ENCODE assay signal across 16 cellular contexts in the genomic region with DNA sequence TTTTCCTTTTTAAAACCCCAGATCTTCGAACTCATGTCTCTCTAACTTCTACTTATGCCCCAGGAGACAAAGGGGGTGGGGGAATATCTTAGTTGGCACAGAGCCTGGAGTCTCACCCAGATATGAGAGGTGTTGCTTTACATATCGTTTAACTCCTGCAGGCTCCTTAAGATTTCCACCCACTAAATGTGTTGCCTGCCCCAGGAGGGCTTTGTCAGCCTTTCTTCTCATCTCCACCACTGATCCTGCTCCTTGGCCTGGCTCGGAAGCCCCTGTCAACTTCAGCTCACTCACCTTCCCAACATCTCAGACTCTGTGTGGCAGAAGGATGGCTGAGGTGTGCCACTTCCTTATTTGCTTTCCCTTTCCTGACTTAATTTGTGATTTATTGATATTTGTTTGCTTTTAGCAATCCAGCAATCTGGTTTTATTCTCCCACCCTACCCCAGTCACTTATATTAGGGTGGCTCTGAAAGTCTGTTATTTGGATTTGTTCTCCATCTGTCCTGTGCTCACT.
DNase-seq lines count a peak whose midpoint lies in the region; ATAC-seq and TF ChIP-seq lines count a peak whose summit lies in the region.
"Had no signal": no experiment of that assay in that cellular context is flagged by ENCODE, and none has a peak within 500 bp of the region (broad histone marks: within the 10 kb centered on the region; RNA-seq: fewer than 3 reads in every experiment).

No MANE protein-coding gene starts in this region.

- H3K27me3 ChIP-seq in right cardiac atrium (ENCODE audit: control insufficient read depth, insufficient read depth) = no peaks in the 10 kb centered on the region
- H3K27me3 ChIP-seq: BE2C had no signal

- no peak for ATAC-seq in Right ventricle myocardium inferior
- ATAC-seq in right cardiac atrium = no peak
- ATAC-seq in HG02938 (IDR thresholded peaks at IDR 0.05; ENCODE audit: unreplicated experiment) = no peak
- ATAC-seq in HG03196 (IDR thresholded peaks at IDR 0.05; ENCODE audit: unreplicated experiment) = no peak
- ATAC-seq: CD8-positive, alpha-beta T cell; HepG2 had no signal

- H3K9me3 ChIP-seq in right cardiac atrium (ENCODE audit: control insufficient read depth, low read length) = no peaks in the 10 kb centered on the region
- H3K9me3 ChIP-seq: BE2C had no signal

- no peak for TF ChIP-seq CTCF in VCaP (conservative IDR thresholded peaks at IDR 0.05)

- DNase-seq in Right ventricle myocardium inferior (ENCODE audit: missing footprints) (peak; percentile 15), right cardiac atrium (no peak), NCI-H1694 treated with DMSO at 0.1 percent for 48 hours (lab: John Stamatoyannopoulos, UW) (peak; percentile 59), AG20443 (ENCODE audit: low spot score) (no peak)
- DNase-seq: BE2C; CD8-positive, alpha-beta T cell; NCI-H1092; NCI-H2081 treated with DMSO at 0.1 percent for 48 hours; NCI-H510A; T-helper 1 cell had no signal

- no peak overlapping the region for H3K4me3 ChIP-seq in right cardiac atrium (ENCODE audit: low read length)
- H3K4me3 ChIP-seq: SK-N-MC had no signal

- WGBS in right cardiac atrium = 28% methylated on average over 3 of the region's 3 CpGs

- no peaks in the 10 kb centered on the region for H3K4me1 ChIP-seq in right cardiac atrium (ENCODE audit: control insufficient read depth, insufficient read depth, low read length)
- H3K4me1 ChIP-seq: BE2C had no signal

- intact Hi-C loops in Right ventricle myocardium inferior (cut with DNase I) (no loop called here), right cardiac atrium (cut with DNase I) (no loop called here)

- H3K27ac ChIP-seq in right cardiac atrium (ENCODE audit: low read length) = no peak overlapping the region
- H3K27ac ChIP-seq in VCaP = peak overlapping the region; percentile 13; the same call in 1 of the 2 replicates
- H3K27ac ChIP-seq: KMS-11, SK-N-MC had no signal

Comparison
In these comparisons a context has a peak if more than half of its experiments do, and no peak if none do; other contexts are left out.
1. DNase-seq: peak in Right ventricle myocardium inferior (single experiment) and NCI-H1694 treated with DMSO at 0.1 percent for 48 hours (single experiment); none in right cardiac atrium (0 of 3) and AG20443 (single experiment).